Comparison of ENCODE assay signal across 10 cellular contexts in the genomic region with DNA sequence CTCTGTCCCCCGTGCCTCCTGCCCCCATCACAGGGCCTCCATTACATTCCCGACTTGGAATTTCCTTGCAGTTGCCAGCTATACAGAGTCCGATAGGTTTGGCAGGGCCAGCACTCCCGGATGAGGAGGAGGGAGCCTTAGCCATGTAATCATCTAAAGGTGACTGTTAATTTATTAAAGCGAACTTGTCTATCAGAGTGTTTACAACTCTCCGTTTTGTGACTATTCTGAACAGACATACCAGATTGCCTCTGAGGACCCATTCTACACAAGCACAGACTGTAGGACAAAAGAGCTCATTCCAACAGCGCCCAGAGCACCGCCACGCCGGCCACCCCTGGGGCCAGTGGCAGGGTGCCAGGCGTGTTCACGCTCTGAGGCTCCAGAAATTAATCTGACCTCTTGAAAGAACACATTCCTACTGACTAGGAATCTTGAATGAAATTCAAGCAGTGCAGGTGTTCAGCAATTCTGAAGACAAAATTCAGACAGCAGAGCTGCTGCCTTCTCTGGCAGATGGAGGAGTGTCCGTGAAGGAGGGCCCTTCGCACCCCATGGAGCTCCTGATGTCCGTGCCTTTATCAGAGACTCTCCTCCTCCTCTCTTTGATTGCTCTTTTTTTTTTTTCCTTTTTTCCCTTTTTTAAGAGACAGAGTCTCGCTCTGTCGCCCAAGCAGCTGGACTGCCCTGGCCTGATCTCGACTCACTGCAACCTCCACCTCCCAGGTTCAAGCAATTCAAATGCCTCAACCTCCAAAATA. TPM values are rescaled to one million over a fixed set of nuclear protein-coding genes. Genes with fewer than 3 reads are reported as not detected.
DNase-seq lines count a peak whose midpoint lies in the region; ATAC-seq and TF ChIP-seq lines count a peak whose summit lies in the region.
"Had no signal": no experiment of that assay in that cellular context is flagged by ENCODE, and none has a peak within 500 bp of the region (broad histone marks: within the 10 kb centered on the region; RNA-seq: fewer than 3 reads in every experiment).

No MANE protein-coding gene starts in this region.

- H4K20me1 ChIP-seq in neural progenitor cell (ENCODE audit: low read depth): no peaks in the 10 kb centered on the region

- peak overlapping the region; percentile 24 for H3K4me3 Mint-ChIP-seq in neural progenitor cell
- H3K4me3 Mint-ChIP-seq: activated naive CD8-positive, alpha-beta T cell had no signal

- peaks cover 23% of the 10 kb centered on the region for H3K4me1 Mint-ChIP-seq in neural progenitor cell

- no peaks in the 10 kb centered on the region for H3K79me2 ChIP-seq in neural progenitor cell (ENCODE audit: low read depth)

- TF ChIP-seq CTCF in AG10803 (conservative IDR thresholded peaks at IDR 0.05; ENCODE audit: low read length): no peak
- no peak for TF ChIP-seq CTCF in neural progenitor cell (IDR thresholded peaks at IDR 0.05)

- 33 to 45% methylated on average over 18 of the region's 18 CpGs for WGBS in esophagus, 2 donors

- peak overlapping the region; percentile 89 for H2AFZ ChIP-seq in neural progenitor cell (replicated peaks)

- H3K4me1 ChIP-seq in esophagus (ENCODE audit: control insufficient read depth in 2 of 2, insufficient read depth in 2 of 2, low read length in 1 of 2) (peaks cover 3 to 5% of the 10 kb centered on the region in 2 donors), neural progenitor cell (peaks cover 17% of the 10 kb centered on the region)

- no peak for ATAC-seq in GM19324 (IDR thresholded peaks at IDR 0.05; ENCODE audit: low FRiP score, unreplicated experiment)
- no peak for ATAC-seq in HG03442 (IDR thresholded peaks at IDR 0.05; ENCODE audit: unreplicated experiment)
- ATAC-seq in HG03439 (IDR thresholded peaks at IDR 0.05; ENCODE audit: unreplicated experiment): no peak
- ATAC-seq in HG03521 (IDR thresholded peaks at IDR 0.05; ENCODE audit: unreplicated experiment): no peak

- H3K9me3 Mint-ChIP-seq in neural progenitor cell: no peaks in the 10 kb centered on the region

- no peaks in the 10 kb centered on the region for H3F3A ChIP-seq in neural progenitor cell (ENCODE audit: low read depth)

- peaks cover 7% of the 10 kb centered on the region for H3K27me3 Mint-ChIP-seq in neural progenitor cell (ENCODE audit: insufficient read depth, low read depth)
- H3K27me3 Mint-ChIP-seq: activated naive CD8-positive, alpha-beta T cell had no signal

- peak overlapping the region; percentile 49 for H3K4me2 ChIP-seq in neural progenitor cell

- peak overlapping the region; percentile 94 for H3K27ac Mint-ChIP-seq in neural progenitor cell
- H3K27ac Mint-ChIP-seq: activated naive CD8-positive, alpha-beta T cell had no signal

- H3K27ac ChIP-seq in esophagus (ENCODE audit: low read depth in 2 of 2, low read length in 1 of 2) (peak overlapping the region; percentile 50 to 52), neural progenitor cell (no peak overlapping the region)
- H3K27ac ChIP-seq: neutrophil had no signal

- H3K4me3 ChIP-seq in AG10803 (ENCODE audit: low read length): peak overlapping the region; percentile 3; the same call in 1 of the 2 replicates
- no peak overlapping the region for H3K4me3 ChIP-seq in esophagus (ENCODE audit: low read depth in 1 of 2, low read length in 2 of 2)
- no peak overlapping the region for H3K4me3 ChIP-seq in neural progenitor cell

- H3K36me3 ChIP-seq in esophagus (ENCODE audit: control insufficient read depth in 2 of 2, insufficient read depth in 2 of 2, low read length in 1 of 2): no peaks in the 10 kb centered on the region
- H3K36me3 ChIP-seq in neural progenitor cell: no peaks in the 10 kb centered on the region
- H3K36me3 ChIP-seq: neutrophil had no signal

- H3K9ac ChIP-seq in neural progenitor cell: no peak overlapping the region

- H3K9me3 ChIP-seq in esophagus (ENCODE audit: control insufficient read depth in 2 of 2, insufficient read depth in 1 of 2, low read depth in 1 of 2, low read length in 1 of 2) (no peaks in the 10 kb centered on the region), neural progenitor cell (ENCODE audit: low read depth) (no peaks in the 10 kb centered on the region)
- H3K9me3 ChIP-seq: neutrophil had no signal

- H3K27me3 ChIP-seq in esophagus (ENCODE audit: control insufficient read depth in 1 of 2, insufficient read depth in 2 of 2, low read length in 2 of 2): no peaks in the 10 kb centered on the region
- no peaks in the 10 kb centered on the region for H3K27me3 ChIP-seq in neural progenitor cell
- H3K27me3 ChIP-seq: neutrophil had no signal

- DNase-seq in AG10803 (ENCODE audit: low read depth) (peak; percentile 86), NCI-H345 (lab: John Stamatoyannopoulos, UW) (peak; percentile 55), neural progenitor cell (ENCODE audit: low spot score) (peak; percentile 49)

- no peaks in the 10 kb centered on the region for H3K36me3 Mint-ChIP-seq in neural progenitor cell
- H3K36me3 Mint-ChIP-seq: activated naive CD8-positive, alpha-beta T cell had no signal

RNA-seq across cellular contexts. Expression of a gene that starts 58.1 kb away (rescaled TPM):
- 10 to 100 TPM; 23.7 to 38.6 TPM for polyA plus RNA-seq in esophagus
- total RNA-seq in neural progenitor cell (ENCODE audit: low replicate concordance): 61.5 and 84.7 TPM in 2 replicates
